Comparison of ENCODE assay signal across 18 cellular contexts in genomic region chr11:116500833-116501622, GRCh38.
DNase-seq lines count a peak whose midpoint lies in the region; ATAC-seq and TF ChIP-seq lines count a peak whose summit lies in the region.
"Had no signal": no experiment of that assay in that cellular context is flagged by ENCODE, and none has a peak within 500 bp of the region (broad histone marks: within the 10 kb centered on the region; RNA-seq: fewer than 3 reads in every experiment).

No MANE protein-coding gene starts in this region.

- CTCF ChIA-PET in WTC11 (lab: Charles Lee), result interaction anchor here (0.8 to 4.2 kb wide), 21 partner anchors 9 to 284 kb away, joined by 3 to 74 read pairs (median 12); no protein-coding TSS in a partner anchor

- no peak overlapping the region for H3K56ac ChIP-seq in mesendoderm (ENCODE audit: low read length)

- TF ChIP-seq CTCF in WTC11 (IDR thresholded peaks at IDR 0.05), result no peak

- no peak overlapping the region for H3K23ac ChIP-seq in mesendoderm (ENCODE audit: low read length)

- H3K79me2 ChIP-seq in mesendoderm (ENCODE audit: control insufficient read depth, insufficient read depth, low read length), result no peaks in the 10 kb centered on the region

- no peak overlapping the region for H3K9ac ChIP-seq in mesendoderm (ENCODE audit: low read length)
- H3K9ac ChIP-seq: GM23248 had no signal

- H3K27me3 ChIP-seq in H7 (ENCODE audit: control insufficient read depth, insufficient read depth, low read length) (peaks cover 16% of the 10 kb centered on the region), mesendoderm (ENCODE audit: insufficient read depth, low read length, poor library complexity) (no peaks in the 10 kb centered on the region)
- H3K27me3 ChIP-seq: SJCRH30 had no signal

- peak overlapping the region; percentile 5 for H3K4me2 ChIP-seq in mesendoderm (ENCODE audit: low read length)

- peak overlapping the region; percentile 48 for H3K4me3 Mint-ChIP-seq in WTC11
- H3K4me3 Mint-ChIP-seq: activated CD4-positive, alpha-beta T cell treated with anti-CD3 and anti-CD28 coated beads, Interleukin-2, amount 10 ng/mL, durations not matched to agents 7 days and 5 days; activated naive CD8-positive, alpha-beta T cell treated with anti-CD3 and anti-CD28 coated beads, Interleukin-2, amount 50 U/mL, for 24 hours; activated T-cell treated with anti-CD3 and anti-CD28 coated beads, Interleukin-2, amount 50 U/mL, for 24 hours; central memory CD8-positive, alpha-beta T cell had no signal

- H3K4me1 ChIP-seq in mesendoderm (ENCODE audit: control insufficient read depth, low read depth, low read length), result peaks cover 3% of the 10 kb centered on the region
- H3K4me1 ChIP-seq: foreskin keratinocyte, SJCRH30, vagina had no signal

- no peak overlapping the region for H3K18ac ChIP-seq in mesendoderm (ENCODE audit: low read length)

- DNase-seq in H7 (peak; percentile 85), NCI-H1417 treated with DMSO at 0.1 percent for 48 hours (lab: John Stamatoyannopoulos, UW) (peak; percentile 41), WTC11 (ENCODE audit: low spot score) (peak; percentile 49), mesendoderm (no peak), RKO (ENCODE audit: low spot score) (no peak), DMS53 (lab: John Stamatoyannopoulos, UW) (no peak), kidney glomerular epithelial cell (lab: John Stamatoyannopoulos, UW) (no peak)
- DNase-seq: activated CD4-positive, alpha-beta T cell treated with anti-CD3 and anti-CD28 coated beads, Interleukin-2, amount 10 ng/mL, durations not matched to agents 7 days and 5 days; activated naive CD8-positive, alpha-beta T cell treated with anti-CD3 and anti-CD28 coated beads, Interleukin-2, amount 50 U/mL, for 24 hours; activated T-cell treated with anti-CD3 and anti-CD28 coated beads, Interleukin-2, amount 50 U/mL, for 24 hours; foreskin keratinocyte; GM23248; midbrain; SJCRH30; stimulated activated CD4-positive, alpha-beta T cell treated with anti-CD3 and anti-CD28 coated beads, Interleukin-12 subunit alpha, Interleukin-12 subunit beta, amount 100 ng/mL, for 4 hours; stomach had no signal

- no peak overlapping the region for H2BK120ac ChIP-seq in mesendoderm (ENCODE audit: low read depth, low read length)

- no peak overlapping the region for H3K4ac ChIP-seq in mesendoderm (ENCODE audit: low read depth, low read length)

- H4K8ac ChIP-seq in mesendoderm (ENCODE audit: low read depth, low read length), result no peak overlapping the region

- H3K36me3 Mint-ChIP-seq in WTC11, result no peaks in the 10 kb centered on the region

- H3K27me3 Mint-ChIP-seq in WTC11 (ENCODE audit: low read depth), result peaks cover 27% of the 10 kb centered on the region

- H3K27ac ChIP-seq in mesendoderm (ENCODE audit: low read depth, low read length), result no peak overlapping the region
- H3K27ac ChIP-seq: foreskin keratinocyte, GM23248, SJCRH30, stomach, vagina had no signal

- POLR2A ChIA-PET in WTC11 (lab: Charles Lee), result interaction anchor here (0.6 to 0.9 kb wide), 2 partner anchors 13 to 330 kb away, joined by 4 read pairs; no protein-coding TSS in a partner anchor

- H2AK5ac ChIP-seq in mesendoderm (ENCODE audit: low read length), result no peak overlapping the region

- H2BK15ac ChIP-seq in mesendoderm (replicated peaks; ENCODE audit: low read depth), result no peak overlapping the region

- H2BK5ac ChIP-seq in mesendoderm (ENCODE audit: low read length), result no peak overlapping the region

- H3K27ac Mint-ChIP-seq in WTC11, result no peak overlapping the region
- H3K27ac Mint-ChIP-seq: activated CD4-positive, alpha-beta T cell treated with anti-CD3 and anti-CD28 coated beads, Interleukin-2, amount 10 ng/mL, durations not matched to agents 7 days and 5 days; activated naive CD8-positive, alpha-beta T cell treated with anti-CD3 and anti-CD28 coated beads, Interleukin-2, amount 50 U/mL, for 24 hours; activated T-cell treated with anti-CD3 and anti-CD28 coated beads, Interleukin-2, amount 50 U/mL, for 24 hours had no signal

- no peaks in the 10 kb centered on the region for H3K9me3 Mint-ChIP-seq in WTC11
- H3K9me3 Mint-ChIP-seq: activated CD4-positive, alpha-beta T cell treated with anti-CD3 and anti-CD28 coated beads, Interleukin-2, amount 10 ng/mL, durations not matched to agents 7 days and 5 days; activated naive CD8-positive, alpha-beta T cell treated with anti-CD3 and anti-CD28 coated beads, Interleukin-2, amount 50 U/mL, for 24 hours; activated T-cell treated with anti-CD3 and anti-CD28 coated beads, Interleukin-2, amount 50 U/mL, for 24 hours; central memory CD8-positive, alpha-beta T cell had no signal

- H3K36me3 ChIP-seq in H7 (replicated peaks; ENCODE audit: control insufficient read depth, insufficient read depth, low read length) (no peaks in the 10 kb centered on the region), mesendoderm (ENCODE audit: control insufficient read depth, insufficient read depth, low read length) (no peaks in the 10 kb centered on the region)
- H3K36me3 ChIP-seq: SJCRH30, stomach, vagina had no signal

- no peaks in the 10 kb centered on the region for H3K79me1 ChIP-seq in mesendoderm (ENCODE audit: low read length)

- no CpG with 5 or more reads among the region's 25 CpGs for whole genome bisulfite sequencing in mesendoderm (ENCODE audit: extremely low coverage, insufficient coverage, low lambda C conversion rate)

- peak overlapping the region; percentile 8; the same call in 1 of the 2 replicates for H3K4me3 ChIP-seq in H7 (ENCODE audit: insufficient read depth, low read depth, low read length)
- H3K4me3 ChIP-seq in mesendoderm (ENCODE audit: low read length), result no peak overlapping the region
- H3K4me3 ChIP-seq: GM23248, SJCRH30, stomach, vagina had no signal

- peaks cover 64% of the 10 kb centered on the region for H3K4me1 Mint-ChIP-seq in WTC11
- H3K4me1 Mint-ChIP-seq: activated CD4-positive, alpha-beta T cell treated with anti-CD3 and anti-CD28 coated beads, Interleukin-2, amount 10 ng/mL, durations not matched to agents 7 days and 5 days; activated naive CD8-positive, alpha-beta T cell treated with anti-CD3 and anti-CD28 coated beads, Interleukin-2, amount 50 U/mL, for 24 hours; central memory CD8-positive, alpha-beta T cell had no signal

- no peak overlapping the region for H4K5ac ChIP-seq in mesendoderm (ENCODE audit: low read length)

- peak; percentile 16 for ATAC-seq in WTC11
- ATAC-seq: activated naive CD8-positive, alpha-beta T cell treated with anti-CD3 and anti-CD28 coated beads, Interleukin-2, amount 50 U/mL, for 24 hours; foreskin keratinocyte had no signal

TF ChIP-seq in WTC11, 78 proteins besides CTCF, POLR2A, EP300 and RAD21:
- TF ChIP-seq ZNF425 (CRISPR knock-in tag; conservative IDR thresholded peaks at IDR 0.05) (no peak), ZNF423 (CRISPR knock-in tag; IDR thresholded peaks at IDR 0.05) (peak; percentile 42; the same call in 1 of the 2 replicates), NR3C1 (CRISPR knock-in tag; conservative IDR thresholded peaks at IDR 0.05; ENCODE audit: low read depth) (no peak)

Comparison
In these comparisons a context has a peak if more than half of its experiments do, and no peak if none do; other contexts are left out.
1. DNase-seq: peak in H7 (single experiment), NCI-H1417 treated with DMSO at 0.1 percent for 48 hours (single experiment) and WTC11 (single experiment); none in mesendoderm (single experiment), RKO (single experiment), DMS53 (single experiment) and kidney glomerular epithelial cell (single experiment).